In genomic region chr11:77375114-77375513, GRCh38 we compare ENCODE assay signal across 26 cellular contexts.
DNase-seq lines count a peak whose midpoint lies in the region; ATAC-seq and TF ChIP-seq lines count a peak whose summit lies in the region.
"Had no signal": no experiment of that assay in that cellular context is flagged by ENCODE, and none has a peak within 500 bp of the region (broad histone marks: within the 10 kb centered on the region; RNA-seq: fewer than 3 reads in every experiment).

No MANE protein-coding gene starts in this region.

- no peak overlapping the region for H3K4me3 ChIP-seq in RWPE2 (ENCODE audit: severe bottlenecking)
- H3K4me3 ChIP-seq in choroid plexus epithelial cell (ENCODE audit: low read depth, low read length) = no peak overlapping the region
- H3K4me3 ChIP-seq in mucosa of rectum (ENCODE audit: low read length in 2 of 2) = no peak overlapping the region
- H3K4me3 ChIP-seq: left ventricle myocardium inferior, vagina had no signal

- H3K27me3 ChIP-seq in RWPE2 (ENCODE audit: insufficient read depth, poor library complexity, severe bottlenecking) = no peaks in the 10 kb centered on the region
- no peaks in the 10 kb centered on the region for H3K27me3 ChIP-seq in mucosa of rectum (ENCODE audit: control insufficient read depth in 2 of 2, insufficient read depth in 2 of 2, low read length in 2 of 2)
- H3K27me3 ChIP-seq: neutrophil, vagina had no signal

- ATAC-seq in RWPE2 (ENCODE audit: low read depth) (peak; percentile 21; the same call in 1 of the 3 replicates), esophagus mucosa (no peak)

- H3K4me1 ChIP-seq in RWPE2 (ENCODE audit: insufficient read depth, poor library complexity, severe bottlenecking) (peaks cover 19% of the 10 kb centered on the region), mucosa of rectum (ENCODE audit: control insufficient read depth in 2 of 2, insufficient read depth in 2 of 2, low read length in 2 of 2) (peaks cover 5 to 37% of the 10 kb centered on the region in 2 donors)
- H3K4me1 ChIP-seq: left ventricle myocardium inferior, vagina had no signal

- DNase-seq in ELR (ENCODE audit: low read depth) = peak; percentile 43
- DNase-seq in RWPE2 (ENCODE audit: low spot score) = no peak
- peak; percentile 35 for DNase-seq in choroid plexus epithelial cell (ENCODE audit: low read depth)
- DNase-seq in DMS79 (lab: John Stamatoyannopoulos, UW) = no peak
- no peak for DNase-seq in dermis blood vessel endothelial cell
- no peak for DNase-seq in DMS53 treated with DMSO at 0.1 percent for 48 hours (lab: John Stamatoyannopoulos, UW; ENCODE audit: unreplicated experiment)
- DNase-seq: activated CD4-positive, alpha-beta T cell treated with anti-CD3 and anti-CD28 coated beads for 4 hours; activated CD8-positive, alpha-beta memory T cell treated with anti-CD3 and anti-CD28 coated beads, Interleukin-2, amount 50 U/mL, for 4 hours; activated gamma-delta T cell treated with Interleukin-2 at 50 U/mL for 16 hours; aorta; CD4-positive, alpha-beta T cell; glutamatergic neuron; KBM-7; left ventricle myocardium inferior; NCI-H1930; NCI-H446 treated with DMSO at 0.1 percent for 48 hours; stimulated activated CD4-positive, alpha-beta T cell treated with anti-CD3 and anti-CD28 coated beads, Interleukin-12 subunit alpha, Interleukin-12 subunit beta, amount 100 ng/mL, for 4 hours; stimulated activated CD8-positive, alpha-beta memory T cell treated with anti-CD3 and anti-CD28 coated beads, Interleukin-4, amount 100 ng/mL, for 48 hours; substantia nigra; SW 1271 had no signal

- H3K9me3 ChIP-seq in RWPE2 (ENCODE audit: severe bottlenecking) (no peaks in the 10 kb centered on the region), mucosa of rectum (ENCODE audit: control insufficient read depth in 2 of 2, low read length in 2 of 2) (no peaks in the 10 kb centered on the region)
- H3K9me3 ChIP-seq: left ventricle myocardium inferior, neutrophil, vagina had no signal

- H3K27ac ChIP-seq in RWPE2 (ENCODE audit: poor library complexity, severe bottlenecking) = peak overlapping the region; percentile 34
- H3K27ac ChIP-seq in mucosa of rectum (ENCODE audit: low read depth in 2 of 2, low read length in 2 of 2) = peak overlapping the region; percentile 43 to 79
- H3K27ac ChIP-seq: HL-60, left ventricle myocardium inferior, neutrophil, RWPE1, vagina had no signal

- no peak overlapping the region for H3K9ac ChIP-seq in mucosa of rectum (ENCODE audit: low read depth in 1 of 2, low read length in 2 of 2)

- peaks cover 21% of the 10 kb centered on the region for H3K36me3 ChIP-seq in RWPE2 (ENCODE audit: low read depth)
- peaks cover 19 to 28% of the 10 kb centered on the region in 2 donors for H3K36me3 ChIP-seq in mucosa of rectum (ENCODE audit: control insufficient read depth in 2 of 2, insufficient read depth in 2 of 2, low read length in 2 of 2)
- H3K36me3 ChIP-seq: left ventricle myocardium inferior had no signal

- TF ChIP-seq CTCF in RWPE2 (IDR thresholded peaks at IDR 0.05; ENCODE audit: poor library complexity, severe bottlenecking) = no peak
- TF ChIP-seq CTCF in choroid plexus epithelial cell (conservative IDR thresholded peaks at IDR 0.05; ENCODE audit: low read depth, low read length) = no peak

Comparison
In these comparisons a context has a peak if more than half of its experiments do, and no peak if none do; other contexts are left out.
1. DNase-seq: peak in ELR (single experiment) and choroid plexus epithelial cell (single experiment); none in RWPE2 (single experiment), DMS79 (single experiment), dermis blood vessel endothelial cell (single experiment) and DMS53 treated with DMSO at 0.1 percent for 48 hours (single experiment).